Comparison of ENCODE assay signal across 1 cellular context in the genomic region with DNA sequence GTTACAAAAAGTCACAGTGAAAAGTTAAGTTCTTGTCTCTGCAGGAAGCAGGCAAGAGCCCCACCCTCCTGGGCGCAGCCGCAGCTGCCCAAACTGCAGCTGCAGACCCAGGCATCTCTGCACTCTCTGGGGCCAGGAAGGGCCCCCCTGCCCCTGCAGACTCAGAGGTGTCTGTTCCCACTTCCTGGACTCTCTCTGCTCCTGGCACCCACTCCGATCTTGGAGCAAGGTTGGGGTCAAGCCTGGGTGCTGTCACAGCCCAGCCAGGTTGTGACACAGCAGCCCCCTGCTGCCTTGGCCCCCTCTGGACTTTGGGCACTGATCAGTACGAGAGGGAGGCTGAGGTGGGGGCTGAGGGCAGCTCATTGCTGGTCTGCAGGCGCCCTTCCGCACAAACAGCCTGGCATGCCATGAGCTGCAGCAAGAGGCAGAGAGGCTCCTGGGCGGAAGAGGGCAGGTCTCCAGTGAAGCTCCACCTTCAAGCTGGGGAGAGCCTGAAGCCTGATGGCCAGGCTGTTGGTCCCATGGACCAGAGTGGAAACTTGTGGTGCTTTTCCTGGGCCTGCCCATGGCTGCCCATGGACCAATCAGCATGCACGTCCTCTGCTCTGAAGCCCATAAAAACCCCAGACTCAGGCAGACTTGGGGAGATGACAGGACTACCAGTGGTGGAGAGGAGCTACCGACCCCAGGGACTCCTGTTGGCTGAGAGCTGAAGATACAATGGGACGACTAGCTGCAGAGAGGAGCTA.
A peak's percentile ranks its signal among the peaks of the same experiment; 100 is the strongest.
TF ChIP-seq lines count a peak whose summit lies in the region.

No MANE protein-coding gene starts in this region.

TF ChIP-seq in HepG2, 621 proteins besides CTCF, POLR2A, EP300 and RAD21 (continued from another document and continues in another):
- TF ChIP-seq, protein P1, sequence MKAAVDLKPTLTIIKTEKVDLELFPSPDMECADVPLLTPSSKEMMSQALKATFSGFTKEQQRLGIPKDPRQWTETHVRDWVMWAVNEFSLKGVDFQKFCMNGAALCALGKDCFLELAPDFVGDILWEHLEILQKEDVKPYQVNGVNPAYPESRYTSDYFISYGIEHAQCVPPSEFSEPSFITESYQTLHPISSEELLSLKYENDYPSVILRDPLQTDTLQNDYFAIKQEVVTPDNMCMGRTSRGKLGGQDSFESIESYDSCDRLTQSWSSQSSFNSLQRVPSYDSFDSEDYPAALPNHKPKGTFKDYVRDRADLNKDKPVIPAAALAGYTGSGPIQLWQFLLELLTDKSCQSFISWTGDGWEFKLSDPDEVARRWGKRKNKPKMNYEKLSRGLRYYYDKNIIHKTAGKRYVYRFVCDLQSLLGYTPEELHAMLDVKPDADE (CRISPR knock-in tag; IDR thresholded peaks at IDR 0.05) = no peak
- TF ChIP-seq, protein P2, sequence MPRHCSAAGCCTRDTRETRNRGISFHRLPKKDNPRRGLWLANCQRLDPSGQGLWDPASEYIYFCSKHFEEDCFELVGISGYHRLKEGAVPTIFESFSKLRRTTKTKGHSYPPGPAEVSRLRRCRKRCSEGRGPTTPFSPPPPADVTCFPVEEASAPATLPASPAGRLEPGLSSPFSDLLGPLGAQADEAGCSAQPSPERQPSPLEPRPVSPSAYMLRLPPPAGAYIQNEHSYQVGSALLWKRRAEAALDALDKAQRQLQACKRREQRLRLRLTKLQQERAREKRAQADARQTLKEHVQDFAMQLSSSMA (CRISPR knock-in tag; IDR thresholded peaks at IDR 0.05) = peak; percentile 67; the same call in 1 of the 2 replicates
- TF ChIP-seq ZNF431 (CRISPR knock-in tag; IDR thresholded peaks at IDR 0.05; ENCODE audit: borderline replicate concordance, low read depth) (no peak), ZNF326 (CRISPR knock-in tag; IDR thresholded peaks at IDR 0.05; ENCODE audit: borderline replicate concordance) (no peak), HNRNPH1 (optimal IDR thresholded peaks at IDR 0.05; ENCODE audit: low read depth, low read length) (peak; percentile 61), ZKSCAN1 (IDR thresholded peaks at IDR 0.05; ENCODE audit: low read length) (no peak), ZBTB8A (CRISPR knock-in tag; IDR thresholded peaks at IDR 0.05; ENCODE audit: borderline replicate concordance, low read depth) (no peak), ZNF331 (CRISPR knock-in tag; IDR thresholded peaks at IDR 0.05) (peak; percentile 41; the same call in 1 of the 2 replicates), HIVEP1 (CRISPR knock-in tag; IDR thresholded peaks at IDR 0.05) (no peak), POLR2G (IDR thresholded peaks at IDR 0.05; ENCODE audit: low read depth, low read length) (peak; percentile 57), AGO2 (optimal IDR thresholded peaks at IDR 0.05; ENCODE audit: low read depth, low read length) (no peak), MYNN (CRISPR knock-in tag; IDR thresholded peaks at IDR 0.05; ENCODE audit: low read depth) (no peak), SMARCC2 (IDR thresholded peaks at IDR 0.05) (no peak), FOXK1 (CRISPR knock-in tag; IDR thresholded peaks at IDR 0.05; ENCODE audit: borderline replicate concordance, low read depth) (no peak), SIX1 (CRISPR knock-in tag; IDR thresholded peaks at IDR 0.05; ENCODE audit: borderline replicate concordance) (no peak), ARHGAP35 (CRISPR knock-in tag; IDR thresholded peaks at IDR 0.05; ENCODE audit: borderline replicate concordance) (no peak), NFYC (CRISPR knock-in tag; IDR thresholded peaks at IDR 0.05) (peak; percentile 68), JUN (CRISPR knock-in tag; IDR thresholded peaks at IDR 0.05) (peak; percentile 75), ZNF253 (CRISPR knock-in tag; IDR thresholded peaks at IDR 0.05; ENCODE audit: borderline replicate concordance) (no peak), TEAD2 (CRISPR knock-in tag; IDR thresholded peaks at IDR 0.05) (no peak), ZNF670 (CRISPR knock-in tag; IDR thresholded peaks at IDR 0.05; ENCODE audit: borderline replicate concordance) (peak; percentile 94), ZNF616 (CRISPR knock-in tag; IDR thresholded peaks at IDR 0.05; ENCODE audit: low read depth) (no peak), TP53 (CRISPR knock-in tag; conservative IDR thresholded peaks at IDR 0.05) (peak; percentile 70; the same call in 1 of the 2 replicates), ZNF30 (CRISPR knock-in tag; IDR thresholded peaks at IDR 0.05) (no peak), SRY (CRISPR knock-in tag; IDR thresholded peaks at IDR 0.05) (no peak), GFI1 (CRISPR knock-in tag; IDR thresholded peaks at IDR 0.05; ENCODE audit: borderline replicate concordance) (no peak), SALL2 (CRISPR knock-in tag; IDR thresholded peaks at IDR 0.05) (no peak)
- TF ChIP-seq, protein P3, sequence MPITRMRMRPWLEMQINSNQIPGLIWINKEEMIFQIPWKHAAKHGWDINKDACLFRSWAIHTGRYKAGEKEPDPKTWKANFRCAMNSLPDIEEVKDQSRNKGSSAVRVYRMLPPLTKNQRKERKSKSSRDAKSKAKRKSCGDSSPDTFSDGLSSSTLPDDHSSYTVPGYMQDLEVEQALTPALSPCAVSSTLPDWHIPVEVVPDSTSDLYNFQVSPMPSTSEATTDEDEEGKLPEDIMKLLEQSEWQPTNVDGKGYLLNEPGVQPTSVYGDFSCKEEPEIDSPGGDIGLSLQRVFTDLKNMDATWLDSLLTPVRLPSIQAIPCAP (CRISPR knock-in tag; IDR thresholded peaks at IDR 0.05; ENCODE audit: low read depth) = no peak
- TF ChIP-seq, protein P4, sequence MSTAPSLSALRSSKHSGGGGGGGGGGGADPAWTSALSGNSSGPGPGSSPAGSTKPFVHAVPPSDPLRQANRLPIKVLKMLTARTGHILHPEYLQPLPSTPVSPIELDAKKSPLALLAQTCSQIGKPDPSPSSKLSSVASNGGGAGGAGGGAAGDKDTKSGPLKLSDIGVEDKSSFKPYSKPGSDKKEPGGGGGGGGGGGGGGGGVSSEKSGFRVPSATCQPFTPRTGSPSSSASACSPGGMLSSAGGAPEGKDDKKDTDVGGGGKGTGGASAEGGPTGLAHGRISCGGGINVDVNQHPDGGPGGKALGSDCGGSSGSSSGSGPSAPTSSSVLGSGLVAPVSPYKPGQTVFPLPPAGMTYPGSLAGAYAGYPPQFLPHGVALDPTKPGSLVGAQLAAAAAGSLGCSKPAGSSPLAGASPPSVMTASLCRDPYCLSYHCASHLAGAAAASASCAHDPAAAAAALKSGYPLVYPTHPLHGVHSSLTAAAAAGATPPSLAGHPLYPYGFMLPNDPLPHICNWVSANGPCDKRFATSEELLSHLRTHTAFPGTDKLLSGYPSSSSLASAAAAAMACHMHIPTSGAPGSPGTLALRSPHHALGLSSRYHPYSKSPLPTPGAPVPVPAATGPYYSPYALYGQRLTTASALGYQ (CRISPR knock-in tag; IDR thresholded peaks at IDR 0.05) = no peak; the same call in 1 of the 2 replicates
- TF ChIP-seq, protein P5, sequence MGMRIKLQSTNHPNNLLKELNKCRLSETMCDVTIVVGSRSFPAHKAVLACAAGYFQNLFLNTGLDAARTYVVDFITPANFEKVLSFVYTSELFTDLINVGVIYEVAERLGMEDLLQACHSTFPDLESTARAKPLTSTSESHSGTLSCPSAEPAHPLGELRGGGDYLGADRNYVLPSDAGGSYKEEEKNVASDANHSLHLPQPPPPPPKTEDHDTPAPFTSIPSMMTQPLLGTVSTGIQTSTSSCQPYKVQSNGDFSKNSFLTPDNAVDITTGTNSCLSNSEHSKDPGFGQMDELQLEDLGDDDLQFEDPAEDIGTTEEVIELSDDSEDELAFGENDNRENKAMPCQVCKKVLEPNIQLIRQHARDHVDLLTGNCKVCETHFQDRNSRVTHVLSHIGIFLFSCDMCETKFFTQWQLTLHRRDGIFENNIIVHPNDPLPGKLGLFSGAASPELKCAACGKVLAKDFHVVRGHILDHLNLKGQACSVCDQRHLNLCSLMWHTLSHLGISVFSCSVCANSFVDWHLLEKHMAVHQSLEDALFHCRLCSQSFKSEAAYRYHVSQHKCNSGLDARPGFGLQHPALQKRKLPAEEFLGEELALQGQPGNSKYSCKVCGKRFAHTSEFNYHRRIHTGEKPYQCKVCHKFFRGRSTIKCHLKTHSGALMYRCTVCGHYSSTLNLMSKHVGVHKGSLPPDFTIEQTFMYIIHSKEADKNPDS (CRISPR knock-in tag; IDR thresholded peaks at IDR 0.05) = no peak
- TF ChIP-seq, protein P6, sequence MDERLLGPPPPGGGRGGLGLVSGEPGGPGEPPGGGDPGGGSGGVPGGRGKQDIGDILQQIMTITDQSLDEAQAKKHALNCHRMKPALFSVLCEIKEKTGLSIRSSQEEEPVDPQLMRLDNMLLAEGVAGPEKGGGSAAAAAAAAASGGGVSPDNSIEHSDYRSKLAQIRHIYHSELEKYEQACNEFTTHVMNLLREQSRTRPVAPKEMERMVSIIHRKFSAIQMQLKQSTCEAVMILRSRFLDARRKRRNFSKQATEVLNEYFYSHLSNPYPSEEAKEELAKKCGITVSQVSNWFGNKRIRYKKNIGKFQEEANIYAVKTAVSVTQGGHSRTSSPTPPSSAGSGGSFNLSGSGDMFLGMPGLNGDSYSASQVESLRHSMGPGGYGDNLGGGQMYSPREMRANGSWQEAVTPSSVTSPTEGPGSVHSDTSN (CRISPR knock-in tag; IDR thresholded peaks at IDR 0.05) = 0 out of 2 replicates have a peak, but pooled peaks have one; percentile 29
- TF ChIP-seq, protein P7, sequence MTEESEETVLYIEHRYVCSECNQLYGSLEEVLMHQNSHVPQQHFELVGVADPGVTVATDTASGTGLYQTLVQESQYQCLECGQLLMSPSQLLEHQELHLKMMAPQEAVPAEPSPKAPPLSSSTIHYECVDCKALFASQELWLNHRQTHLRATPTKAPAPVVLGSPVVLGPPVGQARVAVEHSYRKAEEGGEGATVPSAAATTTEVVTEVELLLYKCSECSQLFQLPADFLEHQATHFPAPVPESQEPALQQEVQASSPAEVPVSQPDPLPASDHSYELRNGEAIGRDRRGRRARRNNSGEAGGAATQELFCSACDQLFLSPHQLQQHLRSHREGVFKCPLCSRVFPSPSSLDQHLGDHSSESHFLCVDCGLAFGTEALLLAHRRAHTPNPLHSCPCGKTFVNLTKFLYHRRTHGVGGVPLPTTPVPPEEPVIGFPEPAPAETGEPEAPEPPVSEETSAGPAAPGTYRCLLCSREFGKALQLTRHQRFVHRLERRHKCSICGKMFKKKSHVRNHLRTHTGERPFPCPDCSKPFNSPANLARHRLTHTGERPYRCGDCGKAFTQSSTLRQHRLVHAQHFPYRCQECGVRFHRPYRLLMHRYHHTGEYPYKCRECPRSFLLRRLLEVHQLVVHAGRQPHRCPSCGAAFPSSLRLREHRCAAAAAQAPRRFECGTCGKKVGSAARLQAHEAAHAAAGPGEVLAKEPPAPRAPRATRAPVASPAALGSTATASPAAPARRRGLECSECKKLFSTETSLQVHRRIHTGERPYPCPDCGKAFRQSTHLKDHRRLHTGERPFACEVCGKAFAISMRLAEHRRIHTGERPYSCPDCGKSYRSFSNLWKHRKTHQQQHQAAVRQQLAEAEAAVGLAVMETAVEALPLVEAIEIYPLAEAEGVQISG (CRISPR knock-in tag; IDR thresholded peaks at IDR 0.05) = peak; percentile 63
- TF ChIP-seq, protein P8, sequence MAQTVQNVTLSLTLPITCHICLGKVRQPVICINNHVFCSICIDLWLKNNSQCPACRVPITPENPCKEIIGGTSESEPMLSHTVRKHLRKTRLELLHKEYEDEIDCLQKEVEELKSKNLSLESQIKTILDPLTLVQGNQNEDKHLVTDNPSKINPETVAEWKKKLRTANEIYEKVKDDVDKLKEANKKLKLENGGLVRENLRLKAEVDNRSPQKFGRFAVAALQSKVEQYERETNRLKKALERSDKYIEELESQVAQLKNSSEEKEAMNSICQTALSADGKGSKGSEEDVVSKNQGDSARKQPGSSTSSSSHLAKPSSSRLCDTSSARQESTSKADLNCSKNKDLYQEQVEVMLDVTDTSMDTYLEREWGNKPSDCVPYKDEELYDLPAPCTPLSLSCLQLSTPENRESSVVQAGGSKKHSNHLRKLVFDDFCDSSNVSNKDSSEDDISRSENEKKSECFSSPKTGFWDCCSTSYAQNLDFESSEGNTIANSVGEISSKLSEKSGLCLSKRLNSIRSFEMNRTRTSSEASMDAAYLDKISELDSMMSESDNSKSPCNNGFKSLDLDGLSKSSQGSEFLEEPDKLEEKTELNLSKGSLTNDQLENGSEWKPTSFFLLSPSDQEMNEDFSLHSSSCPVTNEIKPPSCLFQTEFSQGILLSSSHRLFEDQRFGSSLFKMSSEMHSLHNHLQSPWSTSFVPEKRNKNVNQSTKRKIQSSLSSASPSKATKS (CRISPR knock-in tag; IDR thresholded peaks at IDR 0.05) = no peak
- TF ChIP-seq, protein P9, sequence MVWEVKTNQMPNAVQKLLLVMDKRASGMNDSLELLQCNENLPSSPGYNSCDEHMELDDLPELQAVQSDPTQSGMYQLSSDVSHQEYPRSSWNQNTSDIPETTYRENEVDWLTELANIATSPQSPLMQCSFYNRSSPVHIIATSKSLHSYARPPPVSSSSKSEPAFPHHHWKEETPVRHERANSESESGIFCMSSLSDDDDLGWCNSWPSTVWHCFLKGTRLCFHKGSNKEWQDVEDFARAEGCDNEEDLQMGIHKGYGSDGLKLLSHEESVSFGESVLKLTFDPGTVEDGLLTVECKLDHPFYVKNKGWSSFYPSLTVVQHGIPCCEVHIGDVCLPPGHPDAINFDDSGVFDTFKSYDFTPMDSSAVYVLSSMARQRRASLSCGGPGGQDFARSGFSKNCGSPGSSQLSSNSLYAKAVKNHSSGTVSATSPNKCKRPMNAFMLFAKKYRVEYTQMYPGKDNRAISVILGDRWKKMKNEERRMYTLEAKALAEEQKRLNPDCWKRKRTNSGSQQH (CRISPR knock-in tag; IDR thresholded peaks at IDR 0.05; ENCODE audit: low read depth) = 0 out of 2 replicates have a peak, but pooled peaks have one; percentile 37
- TF ChIP-seq, protein P10, sequence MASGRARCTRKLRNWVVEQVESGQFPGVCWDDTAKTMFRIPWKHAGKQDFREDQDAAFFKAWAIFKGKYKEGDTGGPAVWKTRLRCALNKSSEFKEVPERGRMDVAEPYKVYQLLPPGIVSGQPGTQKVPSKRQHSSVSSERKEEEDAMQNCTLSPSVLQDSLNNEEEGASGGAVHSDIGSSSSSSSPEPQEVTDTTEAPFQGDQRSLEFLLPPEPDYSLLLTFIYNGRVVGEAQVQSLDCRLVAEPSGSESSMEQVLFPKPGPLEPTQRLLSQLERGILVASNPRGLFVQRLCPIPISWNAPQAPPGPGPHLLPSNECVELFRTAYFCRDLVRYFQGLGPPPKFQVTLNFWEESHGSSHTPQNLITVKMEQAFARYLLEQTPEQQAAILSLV (CRISPR knock-in tag; IDR thresholded peaks at IDR 0.05; ENCODE audit: borderline replicate concordance) = peak; percentile 50; the same call in 1 of the 2 replicates
- TF ChIP-seq, protein P11, sequence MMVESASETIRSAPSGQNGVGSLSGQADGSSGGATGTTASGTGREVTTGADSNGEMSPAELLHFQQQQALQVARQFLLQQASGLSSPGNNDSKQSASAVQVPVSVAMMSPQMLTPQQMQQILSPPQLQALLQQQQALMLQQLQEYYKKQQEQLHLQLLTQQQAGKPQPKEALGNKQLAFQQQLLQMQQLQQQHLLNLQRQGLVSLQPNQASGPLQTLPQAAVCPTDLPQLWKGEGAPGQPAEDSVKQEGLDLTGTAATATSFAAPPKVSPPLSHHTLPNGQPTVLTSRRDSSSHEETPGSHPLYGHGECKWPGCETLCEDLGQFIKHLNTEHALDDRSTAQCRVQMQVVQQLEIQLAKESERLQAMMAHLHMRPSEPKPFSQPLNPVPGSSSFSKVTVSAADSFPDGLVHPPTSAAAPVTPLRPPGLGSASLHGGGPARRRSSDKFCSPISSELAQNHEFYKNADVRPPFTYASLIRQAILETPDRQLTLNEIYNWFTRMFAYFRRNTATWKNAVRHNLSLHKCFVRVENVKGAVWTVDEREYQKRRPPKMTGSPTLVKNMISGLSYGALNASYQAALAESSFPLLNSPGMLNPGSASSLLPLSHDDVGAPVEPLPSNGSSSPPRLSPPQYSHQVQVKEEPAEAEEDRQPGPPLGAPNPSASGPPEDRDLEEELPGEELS (CRISPR knock-in tag; IDR thresholded peaks at IDR 0.05) = 0 out of 2 replicates have a peak, but pooled peaks have one; percentile 51
